8 cellular contexts compared by ENCODE assay signal in the genomic region with DNA sequence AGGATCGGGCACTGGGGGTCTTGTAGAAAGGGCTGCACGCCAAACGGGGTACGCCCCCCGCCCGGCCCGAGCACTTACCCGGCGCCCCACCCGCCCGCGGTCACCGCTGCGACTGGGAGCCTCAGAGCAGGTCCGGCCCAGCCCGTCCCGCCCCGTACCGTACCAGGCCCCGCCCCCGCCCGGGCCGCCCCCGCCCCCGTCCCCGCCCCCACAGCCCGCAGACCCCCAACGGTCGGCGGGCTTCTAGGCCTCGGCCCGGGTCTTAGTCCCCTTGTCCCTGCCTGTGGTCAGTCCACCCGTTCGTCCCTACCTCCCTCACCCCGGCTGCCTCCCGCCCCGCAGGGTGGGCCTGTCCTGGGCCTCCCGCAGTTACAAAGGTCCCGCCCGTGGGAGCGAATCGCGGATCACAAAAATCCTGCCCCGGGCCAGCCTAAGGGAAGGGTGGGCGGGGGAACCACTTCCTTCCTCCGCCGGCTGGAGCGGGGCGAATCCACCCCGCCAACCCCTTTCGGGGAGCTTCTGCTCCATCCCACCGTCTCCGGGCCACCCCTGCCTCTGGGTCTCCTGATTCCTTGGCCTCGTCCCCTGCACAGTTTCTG. TPM values are rescaled to one million over a fixed set of nuclear protein-coding genes. Genes with fewer than 3 reads are reported as not detected.
DNase-seq lines count a peak whose midpoint lies in the region; ATAC-seq and TF ChIP-seq lines count a peak whose summit lies in the region.

Gene HVCN1, minus strand, starts transcription at position 114 of the 599 bp plus-strand sequence. CDS start 5,870 bp downstream, outside the sequence.

- H3K27me3 Mint-ChIP-seq in CD8-positive, alpha-beta T cell (ENCODE audit: low read depth), result no peaks in the 10 kb centered on the region
- H3K27me3 Mint-ChIP-seq in GM23338 (ENCODE audit: insufficient read depth, low read depth, poor library complexity), result peaks cover 24% of the 10 kb centered on the region

- intact Hi-C loops in CD8-positive, alpha-beta T cell (cut with DNase I, micrococcal nuclease), result loop anchor here (1.0 to 10.0 kb wide), 3 partner anchors 53 to 834 kb away; partner anchors contain the start of genes PPP1CC (in 1 of the 2) and TCTN1 (in 1 of the 2)
- intact Hi-C loops in PC-9 (cut with micrococcal nuclease; ENCODE audit: unreplicated experiment), result no loop called here
- intact Hi-C loops in adrenal gland (cut with DNase I), result no loop called here

- peak; percentile 65 for ATAC-seq in CD8-positive, alpha-beta T cell
- peak; percentile 82 for ATAC-seq in GM23338
- no peak for ATAC-seq in GM18870 (IDR thresholded peaks at IDR 0.05; ENCODE audit: unreplicated experiment)

- CTCF ChIA-PET in CD8-positive, alpha-beta T cell (lab: Charles Lee), result interaction anchor here (2.0 kb wide), 1 partner anchor 87 kb away, joined by 9 read pairs; no protein-coding TSS in a partner anchor
- CTCF ChIA-PET in PC-9 (lab: Charles Lee), result no interaction called here

- H3K27ac Mint-ChIP-seq in CD8-positive, alpha-beta T cell, result peak within 1 kb of the TSS; percentile 85
- H3K27ac Mint-ChIP-seq in GM23338, result peak within 1 kb of the TSS; percentile 79

- peaks cover 35% of the 10 kb centered on the region for H3K4me1 Mint-ChIP-seq in CD8-positive, alpha-beta T cell (ENCODE audit: low read depth)
- peaks cover 18% of the 10 kb centered on the region for H3K4me1 Mint-ChIP-seq in GM23338

- no peak for TF ChIP-seq POLR2A in adrenal gland (IDR thresholded peaks at IDR 0.05)

- BruUV-seq in PC-9 (replicated peaks; lab: Mats Ljungman, UMichigan), result no TSS peak

- DNase-seq in CD8-positive, alpha-beta T cell, result peak in 6 of 7 experiments; percentile 13 to 68 (median 41)
- DNase-seq in GM23338 (ENCODE audit: low spot score) (peak; percentile 71), PC-9 (peak in 1 of 2 experiments; percentile 23), adrenal gland (peak in 5 of 7 donors; percentile 28 to 49 (median 37)), cortex of kidney (lab: John Stamatoyannopoulos, UW) (no peak)

- H3K9me2 ChIP-seq in GM23338 (ENCODE audit: insufficient read depth), result no peaks in the 10 kb centered on the region
- no peaks in the 10 kb centered on the region for H3K9me2 ChIP-seq in PC-9 (ENCODE audit: insufficient read depth)

- no peak for TF ChIP-seq CTCF in CD8-positive, alpha-beta T cell (IDR thresholded peaks at IDR 0.05)
- TF ChIP-seq CTCF in GM23338 (conservative IDR thresholded peaks at IDR 0.05; ENCODE audit: low read depth in 2 of 2) (no peak), PC-9 (conservative IDR thresholded peaks at IDR 0.05) (no peak), adrenal gland (IDR thresholded peaks at IDR 0.05) (no peak)

- POLR2A ChIA-PET in CD8-positive, alpha-beta T cell (lab: Charles Lee), result interaction anchor here (0.8 to 2.0 kb wide), 5 partner anchors 11 to 221 kb away, joined by 3 to 7 read pairs (median 4); partner anchors contain the start of genes FAM216A, GPN3, TCTN1 and VPS29
- POLR2A ChIA-PET in PC-9 (lab: Charles Lee; ENCODE audit: unreplicated experiment), result no interaction called here

- H3K36me3 Mint-ChIP-seq in CD8-positive, alpha-beta T cell, result peaks cover 27% of the 10 kb centered on the region
- no peaks in the 10 kb centered on the region; the same call in 1 of the 3 replicates for H3K36me3 Mint-ChIP-seq in GM23338 (ENCODE audit: low read depth)

- no peaks in the 10 kb centered on the region for H3K27me3 ChIP-seq in CD8-positive, alpha-beta T cell (ENCODE audit: insufficient read depth, low read length)
- peaks cover 15% of the 10 kb centered on the region for H3K27me3 ChIP-seq in GM23338 (ENCODE audit: insufficient read depth)
- peaks cover 56% of the 10 kb centered on the region for H3K27me3 ChIP-seq in PC-9 (ENCODE audit: insufficient read depth, low read depth)
- H3K27me3 ChIP-seq in adrenal gland, result no peaks in the 10 kb centered on the region

- H3K79me2 ChIP-seq in GM23338 (replicated peaks; ENCODE audit: insufficient read depth) (no peaks in the 10 kb centered on the region), PC-9 (ENCODE audit: low read depth) (no peaks in the 10 kb centered on the region)

- H3K27ac ChIP-seq in CD8-positive, alpha-beta T cell (ENCODE audit: low read depth, low read length), result peak within 1 kb of the TSS; percentile 49
- H3K27ac ChIP-seq in GM23338 (ENCODE audit: low read depth) (peak within 1 kb of the TSS; percentile 69; the same call in 1 of the 2 replicates), PC-9 (no peak within 1 kb of the TSS), adrenal gland (peak within 1 kb of the TSS in 4 of 5 donors; percentile 11 to 77 (median 48)), skin epidermis (peak within 1 kb of the TSS in 20 of 21 experiments; percentile 3 to 92 (median 76))

- 7 to 10% methylated on average over 41 to 54 of the region's 54 CpGs; no CpG with 5 or more reads in 2 of the 4 donors for WGBS in adrenal gland, 4 donors

- H2AFZ ChIP-seq in GM23338, result peak within 1 kb of the TSS; percentile 99
- no peak within 1 kb of the TSS; the same call in 1 of the 2 replicates for H2AFZ ChIP-seq in PC-9

- H3K36me3 ChIP-seq in CD8-positive, alpha-beta T cell (ENCODE audit: insufficient read depth, low read length), result no peaks in the 10 kb centered on the region
- no peaks in the 10 kb centered on the region for H3K36me3 ChIP-seq in GM23338 (ENCODE audit: insufficient read depth)
- no peaks in the 10 kb centered on the region for H3K36me3 ChIP-seq in PC-9 (ENCODE audit: low read depth)
- no peaks in the 10 kb centered on the region for H3K36me3 ChIP-seq in adrenal gland (replicated peaks in 1 of 2)

- H3K4me2 ChIP-seq in GM23338 (peak within 1 kb of the TSS; percentile 90), PC-9 (peak within 1 kb of the TSS; percentile 31; the same call in 1 of the 2 replicates)

- peak within 1 kb of the TSS; percentile 74 for H3K4me3 ChIP-seq in CD8-positive, alpha-beta T cell (ENCODE audit: low read depth, low read length)
- peak within 1 kb of the TSS; percentile 80 for H3K4me3 ChIP-seq in GM23338
- no peak within 1 kb of the TSS for H3K4me3 ChIP-seq in PC-9
- H3K4me3 ChIP-seq in adrenal gland, result peak within 1 kb of the TSS in 3 of 4 donors; percentile 1 to 48 (median 31)
- H3K4me3 ChIP-seq in iPS-11a (ENCODE audit: low read depth, low read length), result peak within 1 kb of the TSS; percentile 56
- H3K4me3 ChIP-seq in skin epidermis, result peak within 1 kb of the TSS; percentile 40 to 67 (median 59)

- H3K4me3 Mint-ChIP-seq in CD8-positive, alpha-beta T cell, result peak within 1 kb of the TSS; percentile 83
- peak within 1 kb of the TSS; percentile 87 for H3K4me3 Mint-ChIP-seq in GM23338

- H4K20me1 ChIP-seq in GM23338 (replicated peaks; ENCODE audit: insufficient read depth) (no peaks in the 10 kb centered on the region), PC-9 (ENCODE audit: insufficient read depth) (no peaks in the 10 kb centered on the region)

- H3K4me1 ChIP-seq in CD8-positive, alpha-beta T cell (ENCODE audit: insufficient read depth, low read length), result peaks cover 21% of the 10 kb centered on the region
- H3K4me1 ChIP-seq in GM23338 (ENCODE audit: insufficient read depth) (peaks cover 8% of the 10 kb centered on the region), PC-9 (replicated peaks; ENCODE audit: insufficient read depth) (no peaks in the 10 kb centered on the region), adrenal gland (replicated peaks in 1 of 2) (peaks cover 6 to 16% of the 10 kb centered on the region in 2 donors)

- no peaks in the 10 kb centered on the region for H3K9me3 Mint-ChIP-seq in CD8-positive, alpha-beta T cell
- H3K9me3 Mint-ChIP-seq in GM23338, result no peaks in the 10 kb centered on the region; the same call in 2 of the 3 replicates

- peaks cover 6% of the 10 kb centered on the region; the same call in 1 of the 2 replicates for H3F3A ChIP-seq in GM23338 (replicated peaks; ENCODE audit: low read depth)
- no peaks in the 10 kb centered on the region for H3F3A ChIP-seq in PC-9 (ENCODE audit: insufficient read depth, low read depth)

- H3K9me3 ChIP-seq in CD8-positive, alpha-beta T cell (ENCODE audit: low read length), result no peaks in the 10 kb centered on the region
- H3K9me3 ChIP-seq in PC-9 (ENCODE audit: insufficient read depth, low read depth) (no peaks in the 10 kb centered on the region), adrenal gland (replicated peaks in 1 of 3) (no peaks in the 10 kb centered on the region)

TF ChIP-seq in GM23338, 12 proteins besides CTCF, POLR2A, EP300 and RAD21:
- no peak for TF ChIP-seq CREB1 (CRISPR knock-in tag; IDR thresholded peaks at IDR 0.05; ENCODE audit: low read depth)
- TF ChIP-seq POLR2AphosphoS5 (IDR thresholded peaks at IDR 0.05; ENCODE audit: low read depth), result peak; percentile 86
- TF ChIP-seq JUNB (IDR thresholded peaks at IDR 0.05; ENCODE audit: unreplicated experiment), result no peak
- TF ChIP-seq, protein P1, sequence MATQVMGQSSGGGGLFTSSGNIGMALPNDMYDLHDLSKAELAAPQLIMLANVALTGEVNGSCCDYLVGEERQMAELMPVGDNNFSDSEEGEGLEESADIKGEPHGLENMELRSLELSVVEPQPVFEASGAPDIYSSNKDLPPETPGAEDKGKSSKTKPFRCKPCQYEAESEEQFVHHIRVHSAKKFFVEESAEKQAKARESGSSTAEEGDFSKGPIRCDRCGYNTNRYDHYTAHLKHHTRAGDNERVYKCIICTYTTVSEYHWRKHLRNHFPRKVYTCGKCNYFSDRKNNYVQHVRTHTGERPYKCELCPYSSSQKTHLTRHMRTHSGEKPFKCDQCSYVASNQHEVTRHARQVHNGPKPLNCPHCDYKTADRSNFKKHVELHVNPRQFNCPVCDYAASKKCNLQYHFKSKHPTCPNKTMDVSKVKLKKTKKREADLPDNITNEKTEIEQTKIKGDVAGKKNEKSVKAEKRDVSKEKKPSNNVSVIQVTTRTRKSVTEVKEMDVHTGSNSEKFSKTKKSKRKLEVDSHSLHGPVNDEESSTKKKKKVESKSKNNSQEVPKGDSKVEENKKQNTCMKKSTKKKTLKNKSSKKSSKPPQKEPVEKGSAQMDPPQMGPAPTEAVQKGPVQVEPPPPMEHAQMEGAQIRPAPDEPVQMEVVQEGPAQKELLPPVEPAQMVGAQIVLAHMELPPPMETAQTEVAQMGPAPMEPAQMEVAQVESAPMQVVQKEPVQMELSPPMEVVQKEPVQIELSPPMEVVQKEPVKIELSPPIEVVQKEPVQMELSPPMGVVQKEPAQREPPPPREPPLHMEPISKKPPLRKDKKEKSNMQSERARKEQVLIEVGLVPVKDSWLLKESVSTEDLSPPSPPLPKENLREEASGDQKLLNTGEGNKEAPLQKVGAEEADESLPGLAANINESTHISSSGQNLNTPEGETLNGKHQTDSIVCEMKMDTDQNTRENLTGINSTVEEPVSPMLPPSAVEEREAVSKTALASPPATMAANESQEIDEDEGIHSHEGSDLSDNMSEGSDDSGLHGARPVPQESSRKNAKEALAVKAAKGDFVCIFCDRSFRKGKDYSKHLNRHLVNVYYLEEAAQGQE (IDR thresholded peaks at IDR 0.05; ENCODE audit: unreplicated experiment), result peak; percentile 6

RNA-seq across cellular contexts. Expression of gene HVCN1, which starts in this region (rescaled TPM):
- 1 to 10 TPM; 3.0 to 3.8 TPM for total RNA-seq in CD8-positive, alpha-beta T cell
- total RNA-seq in GM23338 (2014; rRNA removed; shearing (Covaris generic)), result 10.7 and 11.8 TPM in 2 replicates
- polyA plus RNA-seq in GM23338 (2016; fragmentation: Nextera tagmentation; extraction: Ambion mirVana) (10.1 and 10.4 TPM in 2 replicates), adrenal gland (10 to 100 TPM in 1 of 3 donors, 1 to 10 TPM in 2; 5.7 to 41.3 (median 6.5) TPM)
- total RNA-seq in PC-9 (2021) (3.4 and 3.6 TPM in 2 replicates), adrenal gland (10 to 100 TPM in 5 of 8 donors, 1 to 10 TPM in 3; 6.5 to 71.0 (median 12.7) TPM)

Comparison
In these comparisons a context has a peak if more than half of its experiments do, and no peak if none do; other contexts are left out.
1. intact Hi-C loops: an anchor here in CD8-positive, alpha-beta T cell (1.0 to 10.0 kb wide); none called in PC-9 and adrenal gland.